ENCODE assay signal across 8 cellular contexts in the genomic region with DNA sequence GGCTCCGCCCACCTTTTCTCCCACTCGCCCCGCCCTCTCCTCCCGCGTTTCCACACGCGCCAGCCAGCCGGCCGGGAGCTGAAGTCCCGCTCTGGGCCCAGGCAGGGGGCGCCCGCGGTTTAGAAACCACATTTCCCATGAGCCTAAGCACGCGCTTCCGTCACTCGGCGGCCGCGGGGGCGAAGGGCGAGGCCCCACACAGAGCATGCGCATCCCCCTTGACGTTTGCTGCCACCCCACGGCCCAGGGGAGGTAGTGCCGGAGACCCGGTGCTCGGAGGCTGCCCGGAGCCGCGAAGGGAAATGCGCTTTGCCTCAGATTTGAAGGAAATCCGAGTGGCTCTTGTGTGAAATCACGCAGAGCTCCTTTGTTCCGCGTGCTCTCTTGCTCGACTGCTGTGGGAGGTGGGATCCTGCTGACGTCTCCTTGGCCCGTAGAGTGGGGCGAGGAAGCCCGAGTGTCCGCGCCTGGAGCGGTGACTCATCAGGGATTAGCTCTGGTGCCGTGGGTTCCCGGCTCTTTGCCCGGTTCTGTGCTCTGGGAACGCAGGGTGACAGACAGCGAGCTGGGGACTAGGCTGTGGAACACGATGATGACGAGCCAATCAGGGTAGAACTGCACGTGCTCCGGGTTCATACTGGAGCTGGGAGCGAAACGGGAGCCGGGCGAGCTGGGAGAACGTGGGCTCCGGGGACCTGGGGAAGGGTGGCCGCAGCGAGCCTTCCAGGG. TPM values are rescaled to one million over a fixed set of nuclear protein-coding genes. Genes with fewer than 3 reads are reported as not detected.
DNase-seq lines count a peak whose midpoint lies in the region; ATAC-seq, FAIRE-seq and TF ChIP-seq lines count a peak whose summit lies in the region.

No MANE protein-coding gene starts in this region.

- TF ChIP-seq POLR2A in HepG2 (IDR thresholded peaks at IDR 0.05; ENCODE audit: insufficient read depth in 1 of 2, low read depth in 2 of 2, low read length in 2 of 2), result peak; percentile 47 to 63; a peak in 3 of 4 replicates

- H3K4me1 Mint-ChIP-seq in dendritic cell treated with granulocyte-macrophage colony-stimulating factor and Interleukin-4, amounts not matched to agents 40 ng/mL and 50 ng/mL, for 4 days (ENCODE audit: low read depth), result peaks cover 15% of the 10 kb centered on the region

- H3K36me3 ChIP-seq in HepG2 (replicated peaks in 1 of 2; ENCODE audit: control insufficient read depth in 1 of 2, insufficient read depth in 2 of 2, low read length in 2 of 2), result no peaks in the 10 kb centered on the region

- peak overlapping the region; percentile 95 for H3K4me3 Mint-ChIP-seq in dendritic cell treated with granulocyte-macrophage colony-stimulating factor and Interleukin-4, amounts not matched to agents 40 ng/mL and 50 ng/mL, for 4 days

- H3K9me3 Mint-ChIP-seq in dendritic cell treated with granulocyte-macrophage colony-stimulating factor and Interleukin-4, amounts not matched to agents 40 ng/mL and 50 ng/mL, for 4 days, result no peaks in the 10 kb centered on the region

- H4K20me1 ChIP-seq in HepG2 (ENCODE audit: insufficient read depth, low read length), result 0 out of 2 replicates have a peak, but pooled peaks cover 8% of the 10 kb centered on the region

- H3K27ac ChIP-seq in C4-2B (peak overlapping the region; percentile 100), HepG2 (ENCODE audit: extremely low read length, insufficient read depth, low read length) (peak overlapping the region; percentile 98)

- peak overlapping the region; percentile 90 for H3K9ac ChIP-seq in HepG2 (ENCODE audit: insufficient read depth, low read depth, low read length)

- under 1% methylated on average over 32 of the region's 61 CpGs for WGBS in HepG2 (ENCODE audit: low lambda C conversion rate)

- in situ Hi-C loops in HepG2 (cut with HindIII; ENCODE audit: extremely low pct_ligation_motif_present, low pct_unique_long_range_greater_than_20kb), result no loop called here

- no peaks in the 10 kb centered on the region for H3K9me3 ChIP-seq in HepG2 (ENCODE audit: low read length)

- DNase-seq in NCI-H526 treated with DMSO at 0.1 percent for 48 hours (lab: John Stamatoyannopoulos, UW), result peak; percentile 87
- peak; percentile 98 for DNase-seq in activated CD4-positive, alpha-beta T cell treated with anti-CD3 and anti-CD28 coated beads, Interleukin-2, amount 50 U/mL, for 1 hour
- peak; percentile 97 for DNase-seq in HepG2 (ENCODE audit: low spot score)
- DNase-seq in stimulated activated CD4-positive, alpha-beta T cell treated with anti-CD3 and anti-CD28 coated beads, Interleukin-4, amount 100 ng/mL, for 1 hour, result peak; percentile 99

- peak; percentile 60 for FAIRE-seq in HepG2 (lab: Jason Lieb, UNC)

- no peak for TF ChIP-seq RAD21 in HepG2 (CRISPR knock-in tag; IDR thresholded peaks at IDR 0.05)

- intact Hi-C loops in dendritic cell treated with granulocyte-macrophage colony-stimulating factor and Interleukin-4, amounts not matched to agents 40 ng/mL and 50 ng/mL, for 4 days (cut with micrococcal nuclease), result loop anchor here (2.0 to 5.0 kb wide), 2 partner anchors 176 to 468 kb away; a partner anchor contains a TSS
- intact Hi-C loops in HepG2 (cut with micrococcal nuclease; ENCODE audit: unreplicated experiment), result loop anchor here (5.0 kb wide), 1 partner anchor 148 kb away; no protein-coding TSS in a partner anchor

- CTCF ChIA-PET in HepG2 (lab: Yijun Ruan, JAX; ENCODE audit: low intra/inter-chr PET ratio, low total read pairs), result no interaction called here

- TF ChIP-seq EP300 in HepG2 (IDR thresholded peaks at IDR 0.05; ENCODE audit: low read depth in 2 of 2, low read length in 2 of 2), result no peak
- no peak; the same call in 1 of the 2 replicates for TF ChIP-seq EP300 in HepG2 (CRISPR knock-in tag; IDR thresholded peaks at IDR 0.05; ENCODE audit: borderline replicate concordance)

- H3K79me2 ChIP-seq in HepG2 (ENCODE audit: insufficient read depth, low read length), result peaks cover 40% of the 10 kb centered on the region

- H3K27me3 ChIP-seq in HepG2 (ENCODE audit: control insufficient read depth in 1 of 2, insufficient read depth in 2 of 2, low read length in 2 of 2), result no peaks in the 10 kb centered on the region; a peak in 1 of 5 replicates

- ATAC-seq in GM19328 (IDR thresholded peaks at IDR 0.05; ENCODE audit: unreplicated experiment) (peak; percentile 77), HG03520 (IDR thresholded peaks at IDR 0.05; ENCODE audit: unreplicated experiment) (peak; percentile 71), HepG2 (peak; percentile 86)

- TF ChIP-seq CTCF in C4-2B (conservative IDR thresholded peaks at IDR 0.05), result peak; percentile 97
- peak; percentile 98 for TF ChIP-seq CTCF in HepG2 (CRISPR knock-in tag; IDR thresholded peaks at IDR 0.05)

- H3K4me1 ChIP-seq in HepG2 (ENCODE audit: insufficient read depth, low read length), result peaks cover 46% of the 10 kb centered on the region

- TSS peak; percentile 94 for BruUV-seq in HepG2 (replicated peaks; lab: Mats Ljungman, UMichigan)

- POLR2A ChIA-PET in HepG2 (lab: Yijun Ruan, JAX), result interaction anchor here (0.6 to 2.5 kb wide), 21 partner anchors 10 to 1027 kb away, joined by 3 to 13 read pairs (median 4); a partner anchor contains a TSS

- peaks cover 3% of the 10 kb centered on the region for H3K27me3 Mint-ChIP-seq in dendritic cell treated with granulocyte-macrophage colony-stimulating factor and Interleukin-4, amounts not matched to agents 40 ng/mL and 50 ng/mL, for 4 days

- H3K4me3 ChIP-seq in HepG2 (replicated peaks in 1 of 3; ENCODE audit: insufficient read depth in 1 of 3, low read depth in 2 of 3, low read length in 3 of 3), result peak overlapping the region; percentile 84 to 89 (median 86)

- peak overlapping the region; percentile 99 for H3K27ac Mint-ChIP-seq in dendritic cell treated with granulocyte-macrophage colony-stimulating factor and Interleukin-4, amounts not matched to agents 40 ng/mL and 50 ng/mL, for 4 days

- peak overlapping the region; percentile 86 for H3K4me2 ChIP-seq in HepG2 (ENCODE audit: low read depth, low read length)

- H3K36me3 Mint-ChIP-seq in dendritic cell treated with granulocyte-macrophage colony-stimulating factor and Interleukin-4, amounts not matched to agents 40 ng/mL and 50 ng/mL, for 4 days (ENCODE audit: low read depth), result peaks cover 16% of the 10 kb centered on the region

- H2AFZ ChIP-seq in HepG2 (ENCODE audit: low read length), result peak overlapping the region; percentile 75

TF ChIP-seq in HepG2, 621 proteins besides CTCF, POLR2A, EP300 and RAD21 (continues in another document):
- TF ChIP-seq, protein P1, sequence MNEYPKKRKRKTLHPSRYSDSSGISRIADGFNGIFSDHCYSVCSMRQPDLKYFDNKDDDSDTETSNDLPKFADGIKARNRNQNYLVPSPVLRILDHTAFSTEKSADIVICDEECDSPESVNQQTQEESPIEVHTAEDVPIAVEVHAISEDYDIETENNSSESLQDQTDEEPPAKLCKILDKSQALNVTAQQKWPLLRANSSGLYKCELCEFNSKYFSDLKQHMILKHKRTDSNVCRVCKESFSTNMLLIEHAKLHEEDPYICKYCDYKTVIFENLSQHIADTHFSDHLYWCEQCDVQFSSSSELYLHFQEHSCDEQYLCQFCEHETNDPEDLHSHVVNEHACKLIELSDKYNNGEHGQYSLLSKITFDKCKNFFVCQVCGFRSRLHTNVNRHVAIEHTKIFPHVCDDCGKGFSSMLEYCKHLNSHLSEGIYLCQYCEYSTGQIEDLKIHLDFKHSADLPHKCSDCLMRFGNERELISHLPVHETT (CRISPR knock-in tag; conservative IDR thresholded peaks at IDR 0.05), result 0 out of 2 replicates have a peak, but pooled peaks have one; percentile 81
- TF ChIP-seq ZFP41 (CRISPR knock-in tag; IDR thresholded peaks at IDR 0.05; ENCODE audit: borderline replicate concordance), result 0 out of 2 replicates have a peak, but pooled peaks have one; percentile 58
- 0 out of 2 replicates have a peak, but pooled peaks have one; percentile 9 for TF ChIP-seq FOXM1 (CRISPR knock-in tag; IDR thresholded peaks at IDR 0.05)

RNA-seq across cellular contexts. Expression of a gene that starts 0.4 kb away (rescaled TPM):
- 22.3 and 28.9 TPM in 2 replicates for total RNA-seq in HepG2 (2016; rRNA removed; fragmentation: Illumina TruSeq; extraction: Trizol)
- total RNA-seq in HepG2 (2016; cell fraction: cytosol; rRNA removed; fragmentation: Illumina TruSeq; extraction: Trizol; ENCODE audit: low read depth), result 29.6 and 35.2 TPM in 2 replicates
- total RNA-seq in HepG2 (2016; cell fraction: insoluble cytoplasmic fraction; rRNA removed; fragmentation: Illumina TruSeq; extraction: Trizol), result 20.5 and 28.3 TPM in 2 replicates
- total RNA-seq in HepG2 (2016; cell fraction: membrane; rRNA removed; fragmentation: Illumina TruSeq; extraction: Trizol), result 23.3 and 27.3 TPM in 2 replicates
- total RNA-seq in HepG2 (2016; cell fraction: nucleus; rRNA removed; fragmentation: Illumina TruSeq; extraction: Trizol), result 24.2 and 34.7 TPM in 2 replicates
- 14.6 and 16.5 TPM in 2 replicates for polyA plus RNA-seq in HepG2 (2011; rRNA removed)
- 8.0 and 10.4 TPM in 2 replicates for polyA plus RNA-seq in HepG2 (2011; cell fraction: cytosol; rRNA removed)
- 16.4 TPM in 2 replicates for polyA plus RNA-seq in HepG2 (2011; cell fraction: nucleus; rRNA removed)
- 14.5 and 15.0 TPM in 2 replicates for polyA plus RNA-seq in HepG2 (2012)
- polyA plus RNA-seq in HepG2 (2016; cell fraction: cytosol; fragmentation: Illumina TruSeq; extraction: Trizol; ENCODE audit: low read depth), result 3.2 and 3.4 TPM in 2 replicates
- polyA plus RNA-seq in HepG2 (2016; cell fraction: insoluble cytoplasmic fraction; fragmentation: Illumina TruSeq; extraction: Trizol; ENCODE audit: low read depth), result 9.9 and 10.3 TPM in 2 replicates
- 6.4 and 6.5 TPM in 2 replicates for polyA plus RNA-seq in HepG2 (2016; cell fraction: membrane; fragmentation: Illumina TruSeq; extraction: Trizol; ENCODE audit: low read depth)
- polyA plus RNA-seq in HepG2 (2016; cell fraction: nucleus; fragmentation: Illumina TruSeq; extraction: Trizol; ENCODE audit: insufficient read depth, low read depth), result 20.1 and 22.3 TPM in 2 replicates
- polyA minus RNA-seq in HepG2 (2011; rRNA and poly(A)+ RNA removed; ENCODE audit: low replicate concordance), result 23.0 and 50.3 TPM in 2 replicates
- polyA minus RNA-seq in HepG2 (2011; cell fraction: cytosol; rRNA and poly(A)+ RNA removed), result 20.0 and 21.6 TPM in 2 replicates
- 41.8 and 43.5 TPM in 2 replicates for polyA minus RNA-seq in HepG2 (2011; cell fraction: nucleus; rRNA and poly(A)+ RNA removed)

Comparison
In these comparisons a context has a peak if more than half of its experiments do, and no peak if none do; other contexts are left out.
1. Peak in every context shown above with its lines: DNase-seq, ATAC-seq, H3K4me3 ChIP-seq and H3K27ac ChIP-seq.